8 cellular contexts compared by ENCODE assay signal in genomic region chr7:152463714-152464311, GRCh38. TPM values are rescaled to one million over a fixed set of nuclear protein-coding genes. Genes with fewer than 3 reads are reported as not detected.
DNase-seq lines count a peak whose midpoint lies in the region; ATAC-seq, FAIRE-seq and TF ChIP-seq lines count a peak whose summit lies in the region.

No MANE protein-coding gene starts in this region.

- peaks cover 21% of the 10 kb centered on the region for H3K4me1 Mint-ChIP-seq in nephron

- FAIRE-seq in H54 (lab: Jason Lieb, UNC): no peak

- ATAC-seq in stimulated activated naive CD8-positive, alpha-beta T cell treated with anti-CD3 and anti-CD28 coated beads, Interleukin-15, Interleukin-2, amounts not matched to agents 100 U/mL and 50 U/mL, for 24 hours: peak; percentile 95

- H3K4me3 Mint-ChIP-seq in nephron: peak overlapping the region; percentile 90 to 95 (median 92)

- no peaks in the 10 kb centered on the region for H3K9me3 Mint-ChIP-seq in nephron

- H3K27ac Mint-ChIP-seq in nephron: peak overlapping the region; percentile 93 to 97 (median 96)

- no peaks in the 10 kb centered on the region for H3K27me3 Mint-ChIP-seq in nephron (ENCODE audit: low read depth)

- peak overlapping the region; percentile 77 for H3K4me3 ChIP-seq in fibroblast of the aortic adventitia (ENCODE audit: low read depth, low read length)

- TF ChIP-seq POLR2A in H54 (IDR thresholded peaks at IDR 0.05; ENCODE audit: low read depth, low read length): peak; percentile 69

- CTCF ChIA-PET in RWPE1 (lab: Yijun Ruan, JAX): no interaction called here

- H3K27ac ChIP-seq in RWPE1: peak overlapping the region; percentile 97

- no peaks in the 10 kb centered on the region for H3K36me3 Mint-ChIP-seq in nephron (ENCODE audit: low read depth)

- POLR2A ChIA-PET in RWPE1 (lab: Yijun Ruan, JAX; ENCODE audit: low non-redundant PET): interaction anchor here (0.6 kb wide), 1 partner anchor 43 kb away, joined by 4 read pairs; no protein-coding TSS in a partner anchor

- DNase-seq in ELF-1 (ENCODE audit: low read depth, low spot score) (peak; percentile 99), H54 (ENCODE audit: insufficient read length, low spot score) (peak; percentile 97), LoVo (ENCODE audit: low spot score) (peak; percentile 100), RWPE1 (ENCODE audit: low spot score) (peak; percentile 97), fibroblast of the aortic adventitia (ENCODE audit: low read depth) (peak; percentile 99)
- DNase-seq in activated effector memory CD4-positive, alpha-beta T cell treated with Interleukin-2 at 50 U/mL for 16 hours: peak; percentile 100
- peak; percentile 100 for DNase-seq in stimulated activated naive CD8-positive, alpha-beta T cell treated with anti-CD3 and anti-CD28 coated beads, Interleukin-15, Interleukin-2, amounts not matched to agents 100 U/mL and 50 U/mL, for 24 hours

- no peak for TF ChIP-seq CTCF in RWPE1 (conservative IDR thresholded peaks at IDR 0.05; ENCODE audit: low read depth)
- TF ChIP-seq CTCF in fibroblast of the aortic adventitia (IDR thresholded peaks at IDR 0.05; ENCODE audit: insufficient read depth, low read length): no peak
- TF ChIP-seq CTCF in nephron (IDR thresholded peaks at IDR 0.05; ENCODE audit: unreplicated experiment in 3 of 3): no peak

RNA-seq across cellular contexts. Expression of gene KMT2C, which starts 28.0 kb away (rescaled TPM):
- total RNA-seq in fibroblast of the aortic adventitia (ENCODE audit: low replicate concordance): 34.3 and 43.8 TPM in 2 replicates

Comparison
In these comparisons a context has a peak if more than half of its experiments do, and no peak if none do; other contexts are left out.
1. Peak in every context shown above with its lines: DNase-seq, ATAC-seq, H3K4me3 ChIP-seq and H3K27ac ChIP-seq.